Comparison of ENCODE assay signal across 29 cellular contexts in the genomic region with DNA sequence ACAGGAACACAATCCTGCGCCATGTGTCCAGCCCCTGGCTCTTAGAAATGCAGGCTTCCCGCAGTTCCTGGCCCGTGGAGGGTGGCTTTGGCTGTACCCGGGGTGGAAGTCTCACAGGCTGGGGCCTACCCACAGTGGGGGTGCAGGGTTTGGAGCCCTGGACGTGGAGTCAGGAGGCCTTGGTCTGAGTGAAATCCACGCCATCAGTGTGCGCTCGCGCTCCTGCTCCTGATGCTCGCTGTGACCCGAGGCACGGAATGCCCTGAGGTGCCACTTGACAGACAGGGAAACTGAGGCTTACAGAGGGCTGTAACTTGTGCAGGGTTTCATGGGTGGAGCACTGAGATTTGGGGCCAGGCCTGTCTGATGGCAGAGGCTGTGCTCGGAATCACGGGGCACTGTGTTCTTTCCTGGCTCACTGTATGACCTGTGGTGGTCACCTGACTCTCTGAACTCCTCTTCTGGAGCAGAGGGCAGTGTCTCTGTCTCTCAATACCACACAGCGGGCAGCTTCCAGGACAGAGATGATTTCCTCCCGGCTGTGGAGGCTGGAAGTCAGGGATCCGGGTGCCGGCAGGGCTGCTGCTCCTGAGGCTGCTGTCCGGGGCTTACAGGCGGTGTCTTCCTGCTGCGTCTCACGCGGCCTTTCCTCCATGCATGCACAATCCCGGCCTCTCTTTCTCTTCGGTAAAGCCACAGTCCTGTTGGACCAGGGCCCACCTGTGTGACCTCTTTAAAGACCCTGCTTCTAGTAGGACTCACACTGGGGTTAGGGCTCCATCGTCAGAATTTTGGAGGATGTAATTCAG. TPM values are rescaled to one million over a fixed set of nuclear protein-coding genes. Genes with fewer than 3 reads are reported as not detected.
DNase-seq lines count a peak whose midpoint lies in the region; ATAC-seq and TF ChIP-seq lines count a peak whose summit lies in the region.
"Had no signal": no experiment of that assay in that cellular context is flagged by ENCODE, and none has a peak within 500 bp of the region (broad histone marks: within the 10 kb centered on the region; RNA-seq: fewer than 3 reads in every experiment).

No MANE protein-coding gene starts in this region.

- H3K4me1 ChIP-seq in Peyer's patch: no peaks in the 10 kb centered on the region
- peaks cover 21% of the 10 kb centered on the region for H3K4me1 ChIP-seq in suprapubic skin
- H3K4me1 ChIP-seq: breast epithelium, colonic mucosa, HAP-1, parathyroid adenoma, right lobe of liver, tibial nerve had no signal

- no peaks in the 10 kb centered on the region for H3K27me3 ChIP-seq in Peyer's patch
- no peaks in the 10 kb centered on the region for H3K27me3 ChIP-seq in suprapubic skin
- H3K27me3 ChIP-seq: breast epithelium, colonic mucosa, heart right ventricle, right lobe of liver, tibial nerve had no signal

- H3K27ac ChIP-seq in Peyer's patch (no peak overlapping the region), suprapubic skin (no peak overlapping the region)
- H3K27ac ChIP-seq: breast epithelium, colonic mucosa, heart right ventricle, parathyroid adenoma, right lobe of liver, tibial nerve had no signal

- WGBS in suprapubic skin: 91% methylated on average over 20 of the region's 26 CpGs

- ATAC-seq in GM19397 (IDR thresholded peaks at IDR 0.05; ENCODE audit: unreplicated experiment): no peak
- ATAC-seq: effector memory CD8-positive, alpha-beta T cell; GM12878; heart right ventricle; naive thymus-derived CD8-positive, alpha-beta T cell; right lobe of liver; stimulated activated naive CD8-positive, alpha-beta T cell treated with anti-CD3 and anti-CD28 coated beads, Interleukin-15, Interleukin-2, amounts not matched to agents 100 U/mL and 50 U/mL, for 24 hours had no signal

- no peaks in the 10 kb centered on the region for H3K36me3 ChIP-seq in Peyer's patch
- H3K36me3 ChIP-seq in suprapubic skin: no peaks in the 10 kb centered on the region
- H3K36me3 ChIP-seq: breast epithelium, colonic mucosa, HAP-1, heart right ventricle, right lobe of liver, tibial nerve had no signal

- TF ChIP-seq CTCF in Peyer's patch (IDR thresholded peaks at IDR 0.05) (no peak), suprapubic skin (IDR thresholded peaks at IDR 0.05) (no peak)

- TF ChIP-seq POLR2A in Peyer's patch (IDR thresholded peaks at IDR 0.05) (no peak), suprapubic skin (IDR thresholded peaks at IDR 0.05) (no peak)

- DNase-seq in activated CD8-positive, alpha-beta memory T cell treated with anti-CD3 and anti-CD28 coated beads, Interleukin-2, amount 50 U/mL, for 48 hours: peak; percentile 25
- no peak for DNase-seq in activated CD8-positive, alpha-beta memory T cell treated with anti-CD3 and anti-CD28 coated beads, Interleukin-2, amount 50 U/mL, for 4 hours
- peak in 2 of 3 donors; percentile 20 to 40 for DNase-seq in Peyer's patch
- peak; percentile 82 for DNase-seq in mesenteric fat pad (ENCODE audit: low spot score)
- DNase-seq in suprapubic skin (ENCODE audit: low spot score in 2 of 2): peak; percentile 24 to 68
- no peak for DNase-seq in DMS153 (lab: John Stamatoyannopoulos, UW)
- no peak for DNase-seq in germinal center (ENCODE audit: low spot score)
- DNase-seq: activated CD4-positive, alpha-beta T cell treated with anti-CD3 and anti-CD28 coated beads for 48 hours; amygdala; colonic mucosa; effector memory CD8-positive, alpha-beta T cell; foreskin fibroblast; Karpas-422; SK-N-SH; stimulated activated CD4-positive, alpha-beta T cell treated with anti-CD3 and anti-CD28 coated beads, Interleukin-15, amount 100 ng/mL, for 24 hours; stimulated activated naive CD8-positive, alpha-beta T cell treated with anti-CD3 and anti-CD28 coated beads, Interleukin-15, Interleukin-2, amounts not matched to agents 100 U/mL and 50 U/mL, for 24 hours; T-helper 2 cell had no signal

- no peak for TF ChIP-seq EP300 in suprapubic skin (IDR thresholded peaks at IDR 0.05)

- H3K4me3 ChIP-seq in Peyer's patch: no peak overlapping the region
- H3K4me3 ChIP-seq in suprapubic skin: no peak overlapping the region
- H3K4me3 ChIP-seq: breast epithelium, colonic mucosa, GM12878, HAP-1, heart right ventricle, right lobe of liver, tibial nerve had no signal

- no peaks in the 10 kb centered on the region for H3K9me3 ChIP-seq in Peyer's patch
- no peaks in the 10 kb centered on the region for H3K9me3 ChIP-seq in suprapubic skin
- H3K9me3 ChIP-seq: breast epithelium, colonic mucosa, HAP-1, heart right ventricle, right lobe of liver, SK-N-SH, tibial nerve had no signal

RNA-seq across cellular contexts. Expression of gene ALLC, which starts 25.9 kb away (rescaled TPM):
- total RNA-seq in Peyer's patch: not detected
- total RNA-seq in mesenteric fat pad: not detected
- total RNA-seq in suprapubic skin: not detected
- total RNA-seq: B cell; colonic mucosa; GM12878; heart right ventricle; mesothelial cell of epicardium; naive thymus-derived CD8-positive, alpha-beta T cell; RPMI7951 had no signal

RNA-seq across cellular contexts. Expression of gene COLEC11, which starts 37.1 kb away (rescaled TPM):
- total RNA-seq in Peyer's patch: 1 to 10 TPM in 2 of 4 donors, under 1 TPM in 1, not detected in 1; 0.70 to 5.8 (median 1.1) TPM
- total RNA-seq in mesenteric fat pad: 5.5 TPM
- under 1 TPM in 2 of 4 donors, not detected in 2; 0.39 to 0.68 TPM for total RNA-seq in suprapubic skin
- total RNA-seq: B cell had no signal

RNA-seq across cellular contexts. Expression of gene RPS7, which starts 57.0 kb away (rescaled TPM):
- total RNA-seq in Peyer's patch (1,000 to 10,000 TPM in 3 of 4 donors, 100 to 1,000 TPM in 1; 855 to 2,886 (median 1,081) TPM), mesenteric fat pad (1,225 TPM), suprapubic skin (1,000 to 10,000 TPM; 1,595 to 3,203 (median 2,542) TPM)

Comparison
In these comparisons a context has a peak if more than half of its experiments do, and no peak if none do; other contexts are left out.
1. DNase-seq: peak in activated CD8-positive, alpha-beta memory T cell treated with anti-CD3 and anti-CD28 coated beads, Interleukin-2, amount 50 U/mL, for 48 hours (single experiment), Peyer's patch (2 of 3), mesenteric fat pad (single experiment) and suprapubic skin (2 of 2); none in activated CD8-positive, alpha-beta memory T cell treated with anti-CD3 and anti-CD28 coated beads, Interleukin-2, amount 50 U/mL, for 4 hours (single experiment), DMS153 (single experiment) and germinal center (single experiment).